In the genomic region with DNA sequence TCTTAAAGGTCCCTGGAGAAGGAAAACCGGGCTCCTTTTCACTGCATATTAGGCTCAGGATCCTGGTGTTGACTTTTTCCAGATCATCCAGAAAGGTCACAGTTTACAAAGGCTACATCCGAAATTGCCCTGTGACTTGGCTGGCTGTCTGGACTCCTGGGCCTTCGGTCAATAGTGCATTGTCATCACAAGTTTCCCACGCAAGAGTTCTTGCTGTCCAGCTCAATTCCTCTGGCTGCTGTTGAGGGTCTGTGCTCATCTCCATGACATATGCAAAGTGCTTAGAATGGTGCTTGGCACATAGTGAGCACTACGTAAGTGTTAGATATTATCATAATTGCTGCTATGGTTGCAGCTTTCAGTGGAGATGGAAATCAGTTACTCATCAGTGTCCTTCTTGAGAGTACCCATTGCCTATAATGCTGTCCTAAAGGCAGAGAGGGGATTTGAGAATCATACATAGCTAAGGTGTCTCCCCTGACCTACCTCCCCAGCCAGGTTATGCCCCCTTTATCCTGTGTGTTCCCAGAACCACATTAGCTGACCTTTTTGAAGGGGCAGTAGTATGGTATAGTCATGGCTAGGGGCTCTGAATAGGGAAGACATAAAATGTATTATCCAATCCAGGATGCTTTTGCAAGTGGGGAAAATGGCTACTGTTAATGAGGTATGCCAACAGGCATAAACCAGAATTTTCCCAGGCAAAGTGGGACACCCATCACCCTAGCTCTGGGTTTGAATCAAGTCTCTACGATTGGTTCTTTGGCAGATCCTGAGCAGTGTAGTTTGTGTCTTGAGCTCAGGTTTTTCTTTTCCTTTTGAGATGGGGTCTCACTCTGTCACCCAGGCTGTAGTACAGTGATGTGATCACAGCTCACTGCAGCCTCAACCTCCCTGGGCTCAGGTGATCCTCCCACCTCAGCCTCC, we compare ENCODE assay signal across 1 cellular context.
TF ChIP-seq lines count a peak whose summit lies in the region.

No MANE protein-coding gene starts in this region.

TF ChIP-seq in K562, 482 proteins besides CTCF, POLR2A, EP300 and RAD21 (continued from another document):
- TF ChIP-seq, protein P1, sequence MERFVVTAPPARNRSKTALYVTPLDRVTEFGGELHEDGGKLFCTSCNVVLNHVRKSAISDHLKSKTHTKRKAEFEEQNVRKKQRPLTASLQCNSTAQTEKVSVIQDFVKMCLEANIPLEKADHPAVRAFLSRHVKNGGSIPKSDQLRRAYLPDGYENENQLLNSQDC (CRISPR knock-in tag; IDR thresholded peaks at IDR 0.05) = no peak
- TF ChIP-seq NR2C1 (IDR thresholded peaks at IDR 0.05) (no peak), NR2C1 (tag; IDR thresholded peaks at IDR 0.05) (no peak), TGIF2 (CRISPR knock-in tag; IDR thresholded peaks at IDR 0.05) (no peak), DPF2 (IDR thresholded peaks at IDR 0.05) (no peak), SMAD4 (CRISPR knock-in tag; conservative IDR thresholded peaks at IDR 0.05) (no peak), SP1 (CRISPR knock-in tag; IDR thresholded peaks at IDR 0.05) (no peak), ZNF282 (CRISPR knock-in tag; IDR thresholded peaks at IDR 0.05) (no peak), NR4A1 (CRISPR knock-in tag; IDR thresholded peaks at IDR 0.05) (no peak), NR4A1 (tag; IDR thresholded peaks at IDR 0.05) (no peak)
- TF ChIP-seq, protein P2, sequence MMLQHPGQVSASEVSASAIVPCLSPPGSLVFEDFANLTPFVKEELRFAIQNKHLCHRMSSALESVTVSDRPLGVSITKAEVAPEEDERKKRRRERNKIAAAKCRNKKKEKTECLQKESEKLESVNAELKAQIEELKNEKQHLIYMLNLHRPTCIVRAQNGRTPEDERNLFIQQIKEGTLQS (IDR thresholded peaks at IDR 0.05) = no peak
- TF ChIP-seq, protein P2 (CRISPR knock-in tag; conservative IDR thresholded peaks at IDR 0.05) = no peak
- TF ChIP-seq, protein P3, sequence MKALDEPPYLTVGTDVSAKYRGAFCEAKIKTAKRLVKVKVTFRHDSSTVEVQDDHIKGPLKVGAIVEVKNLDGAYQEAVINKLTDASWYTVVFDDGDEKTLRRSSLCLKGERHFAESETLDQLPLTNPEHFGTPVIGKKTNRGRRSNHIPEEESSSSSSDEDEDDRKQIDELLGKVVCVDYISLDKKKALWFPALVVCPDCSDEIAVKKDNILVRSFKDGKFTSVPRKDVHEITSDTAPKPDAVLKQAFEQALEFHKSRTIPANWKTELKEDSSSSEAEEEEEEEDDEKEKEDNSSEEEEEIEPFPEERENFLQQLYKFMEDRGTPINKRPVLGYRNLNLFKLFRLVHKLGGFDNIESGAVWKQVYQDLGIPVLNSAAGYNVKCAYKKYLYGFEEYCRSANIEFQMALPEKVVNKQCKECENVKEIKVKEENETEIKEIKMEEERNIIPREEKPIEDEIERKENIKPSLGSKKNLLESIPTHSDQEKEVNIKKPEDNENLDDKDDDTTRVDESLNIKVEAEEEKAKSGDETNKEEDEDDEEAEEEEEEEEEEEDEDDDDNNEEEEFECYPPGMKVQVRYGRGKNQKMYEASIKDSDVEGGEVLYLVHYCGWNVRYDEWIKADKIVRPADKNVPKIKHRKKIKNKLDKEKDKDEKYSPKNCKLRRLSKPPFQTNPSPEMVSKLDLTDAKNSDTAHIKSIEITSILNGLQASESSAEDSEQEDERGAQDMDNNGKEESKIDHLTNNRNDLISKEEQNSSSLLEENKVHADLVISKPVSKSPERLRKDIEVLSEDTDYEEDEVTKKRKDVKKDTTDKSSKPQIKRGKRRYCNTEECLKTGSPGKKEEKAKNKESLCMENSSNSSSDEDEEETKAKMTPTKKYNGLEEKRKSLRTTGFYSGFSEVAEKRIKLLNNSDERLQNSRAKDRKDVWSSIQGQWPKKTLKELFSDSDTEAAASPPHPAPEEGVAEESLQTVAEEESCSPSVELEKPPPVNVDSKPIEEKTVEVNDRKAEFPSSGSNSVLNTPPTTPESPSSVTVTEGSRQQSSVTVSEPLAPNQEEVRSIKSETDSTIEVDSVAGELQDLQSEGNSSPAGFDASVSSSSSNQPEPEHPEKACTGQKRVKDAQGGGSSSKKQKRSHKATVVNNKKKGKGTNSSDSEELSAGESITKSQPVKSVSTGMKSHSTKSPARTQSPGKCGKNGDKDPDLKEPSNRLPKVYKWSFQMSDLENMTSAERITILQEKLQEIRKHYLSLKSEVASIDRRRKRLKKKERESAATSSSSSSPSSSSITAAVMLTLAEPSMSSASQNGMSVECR (CRISPR knock-in tag; IDR thresholded peaks at IDR 0.05) = no peak
- TF ChIP-seq, protein P4, sequence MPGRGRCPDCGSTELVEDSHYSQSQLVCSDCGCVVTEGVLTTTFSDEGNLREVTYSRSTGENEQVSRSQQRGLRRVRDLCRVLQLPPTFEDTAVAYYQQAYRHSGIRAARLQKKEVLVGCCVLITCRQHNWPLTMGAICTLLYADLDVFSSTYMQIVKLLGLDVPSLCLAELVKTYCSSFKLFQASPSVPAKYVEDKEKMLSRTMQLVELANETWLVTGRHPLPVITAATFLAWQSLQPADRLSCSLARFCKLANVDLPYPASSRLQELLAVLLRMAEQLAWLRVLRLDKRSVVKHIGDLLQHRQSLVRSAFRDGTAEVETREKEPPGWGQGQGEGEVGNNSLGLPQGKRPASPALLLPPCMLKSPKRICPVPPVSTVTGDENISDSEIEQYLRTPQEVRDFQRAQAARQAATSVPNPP (IDR thresholded peaks at IDR 0.05; ENCODE audit: borderline replicate concordance, insufficient read depth, insufficient read length) = no peak
- TF ChIP-seq, protein P5, sequence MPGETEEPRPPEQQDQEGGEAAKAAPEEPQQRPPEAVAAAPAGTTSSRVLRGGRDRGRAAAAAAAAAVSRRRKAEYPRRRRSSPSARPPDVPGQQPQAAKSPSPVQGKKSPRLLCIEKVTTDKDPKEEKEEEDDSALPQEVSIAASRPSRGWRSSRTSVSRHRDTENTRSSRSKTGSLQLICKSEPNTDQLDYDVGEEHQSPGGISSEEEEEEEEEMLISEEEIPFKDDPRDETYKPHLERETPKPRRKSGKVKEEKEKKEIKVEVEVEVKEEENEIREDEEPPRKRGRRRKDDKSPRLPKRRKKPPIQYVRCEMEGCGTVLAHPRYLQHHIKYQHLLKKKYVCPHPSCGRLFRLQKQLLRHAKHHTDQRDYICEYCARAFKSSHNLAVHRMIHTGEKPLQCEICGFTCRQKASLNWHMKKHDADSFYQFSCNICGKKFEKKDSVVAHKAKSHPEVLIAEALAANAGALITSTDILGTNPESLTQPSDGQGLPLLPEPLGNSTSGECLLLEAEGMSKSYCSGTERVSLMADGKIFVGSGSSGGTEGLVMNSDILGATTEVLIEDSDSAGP (CRISPR knock-in tag; IDR thresholded peaks at IDR 0.05) = no peak
- TF ChIP-seq, protein P6, sequence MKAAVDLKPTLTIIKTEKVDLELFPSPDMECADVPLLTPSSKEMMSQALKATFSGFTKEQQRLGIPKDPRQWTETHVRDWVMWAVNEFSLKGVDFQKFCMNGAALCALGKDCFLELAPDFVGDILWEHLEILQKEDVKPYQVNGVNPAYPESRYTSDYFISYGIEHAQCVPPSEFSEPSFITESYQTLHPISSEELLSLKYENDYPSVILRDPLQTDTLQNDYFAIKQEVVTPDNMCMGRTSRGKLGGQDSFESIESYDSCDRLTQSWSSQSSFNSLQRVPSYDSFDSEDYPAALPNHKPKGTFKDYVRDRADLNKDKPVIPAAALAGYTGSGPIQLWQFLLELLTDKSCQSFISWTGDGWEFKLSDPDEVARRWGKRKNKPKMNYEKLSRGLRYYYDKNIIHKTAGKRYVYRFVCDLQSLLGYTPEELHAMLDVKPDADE (conservative IDR thresholded peaks at IDR 0.05; ENCODE audit: control insufficient read depth, low read depth, low read length) = no peak
- TF ChIP-seq, protein P7, sequence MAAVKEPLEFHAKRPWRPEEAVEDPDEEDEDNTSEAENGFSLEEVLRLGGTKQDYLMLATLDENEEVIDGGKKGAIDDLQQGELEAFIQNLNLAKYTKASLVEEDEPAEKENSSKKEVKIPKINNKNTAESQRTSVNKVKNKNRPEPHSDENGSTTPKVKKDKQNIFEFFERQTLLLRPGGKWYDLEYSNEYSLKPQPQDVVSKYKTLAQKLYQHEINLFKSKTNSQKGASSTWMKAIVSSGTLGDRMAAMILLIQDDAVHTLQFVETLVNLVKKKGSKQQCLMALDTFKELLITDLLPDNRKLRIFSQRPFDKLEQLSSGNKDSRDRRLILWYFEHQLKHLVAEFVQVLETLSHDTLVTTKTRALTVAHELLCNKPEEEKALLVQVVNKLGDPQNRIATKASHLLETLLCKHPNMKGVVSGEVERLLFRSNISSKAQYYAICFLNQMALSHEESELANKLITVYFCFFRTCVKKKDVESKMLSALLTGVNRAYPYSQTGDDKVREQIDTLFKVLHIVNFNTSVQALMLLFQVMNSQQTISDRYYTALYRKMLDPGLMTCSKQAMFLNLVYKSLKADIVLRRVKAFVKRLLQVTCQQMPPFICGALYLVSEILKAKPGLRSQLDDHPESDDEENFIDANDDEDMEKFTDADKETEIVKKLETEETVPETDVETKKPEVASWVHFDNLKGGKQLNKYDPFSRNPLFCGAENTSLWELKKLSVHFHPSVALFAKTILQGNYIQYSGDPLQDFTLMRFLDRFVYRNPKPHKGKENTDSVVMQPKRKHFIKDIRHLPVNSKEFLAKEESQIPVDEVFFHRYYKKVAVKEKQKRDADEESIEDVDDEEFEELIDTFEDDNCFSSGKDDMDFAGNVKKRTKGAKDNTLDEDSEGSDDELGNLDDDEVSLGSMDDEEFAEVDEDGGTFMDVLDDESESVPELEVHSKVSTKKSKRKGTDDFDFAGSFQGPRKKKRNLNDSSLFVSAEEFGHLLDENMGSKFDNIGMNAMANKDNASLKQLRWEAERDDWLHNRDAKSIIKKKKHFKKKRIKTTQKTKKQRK (IDR thresholded peaks at IDR 0.05; ENCODE audit: borderline replicate concordance, low read depth, low read length) = no peak
- TF ChIP-seq, protein P8, sequence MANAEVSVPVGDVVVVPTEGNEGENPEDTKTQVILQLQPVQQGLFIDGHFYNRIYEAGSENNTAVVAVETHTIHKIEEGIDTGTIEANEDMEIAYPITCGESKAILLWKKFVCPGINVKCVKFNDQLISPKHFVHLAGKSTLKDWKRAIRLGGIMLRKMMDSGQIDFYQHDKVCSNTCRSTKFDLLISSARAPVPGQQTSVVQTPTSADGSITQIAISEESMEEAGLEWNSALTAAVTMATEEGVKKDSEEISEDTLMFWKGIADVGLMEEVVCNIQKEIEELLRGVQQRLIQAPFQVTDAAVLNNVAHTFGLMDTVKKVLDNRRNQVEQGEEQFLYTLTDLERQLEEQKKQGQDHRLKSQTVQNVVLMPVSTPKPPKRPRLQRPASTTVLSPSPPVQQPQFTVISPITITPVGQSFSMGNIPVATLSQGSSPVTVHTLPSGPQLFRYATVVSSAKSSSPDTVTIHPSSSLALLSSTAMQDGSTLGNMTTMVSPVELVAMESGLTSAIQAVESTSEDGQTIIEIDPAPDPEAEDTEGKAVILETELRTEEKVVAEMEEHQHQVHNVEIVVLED (CRISPR knock-in tag; IDR thresholded peaks at IDR 0.05) = no peak
